In genomic region chr20:23048283-23049200, GRCh38 we compare ENCODE assay signal across 1 cellular context.
TF ChIP-seq lines count a peak whose summit lies in the region.

No MANE protein-coding gene starts in this region.

TF ChIP-seq in WTC11, 78 proteins besides CTCF, POLR2A, EP300 and RAD21 (continued from another document):
- TF ChIP-seq CREM (CRISPR knock-in tag; IDR thresholded peaks at IDR 0.05) (0 out of 2 replicates have a peak, but pooled peaks have one; percentile 10), FOXP4 (CRISPR knock-in tag; IDR thresholded peaks at IDR 0.05) (0 out of 2 replicates have a peak, but pooled peaks have one; percentile 54), ELF4 (CRISPR knock-in tag; IDR thresholded peaks at IDR 0.05; ENCODE audit: low read depth) (no peak), RORB (CRISPR knock-in tag; IDR thresholded peaks at IDR 0.05) (no peak), FOXJ3 (CRISPR knock-in tag; IDR thresholded peaks at IDR 0.05; ENCODE audit: borderline replicate concordance) (no peak), AFF4 (CRISPR knock-in tag; IDR thresholded peaks at IDR 0.05; ENCODE audit: borderline replicate concordance) (no peak), KAT7 (CRISPR knock-in tag; IDR thresholded peaks at IDR 0.05; ENCODE audit: borderline replicate concordance) (peak; percentile 87; the same call in 1 of the 2 replicates), GTF2I (CRISPR knock-in tag; conservative IDR thresholded peaks at IDR 0.05) (no peak), SOX15 (CRISPR knock-in tag; IDR thresholded peaks at IDR 0.05) (no peak), ZNF317 (CRISPR knock-in tag; IDR thresholded peaks at IDR 0.05; ENCODE audit: borderline replicate concordance, low read depth) (no peak), SMAD4 (CRISPR knock-in tag; IDR thresholded peaks at IDR 0.05) (0 out of 2 replicates have a peak, but pooled peaks have one; percentile 36), FOXK1 (CRISPR knock-in tag; IDR thresholded peaks at IDR 0.05) (peak; percentile 53; the same call in 1 of the 2 replicates), ZNF121 (CRISPR knock-in tag; IDR thresholded peaks at IDR 0.05) (no peak), RELA (CRISPR knock-in tag; IDR thresholded peaks at IDR 0.05; ENCODE audit: borderline replicate concordance) (peak; percentile 75; the same call in 1 of the 2 replicates), ZNF138 (CRISPR knock-in tag; conservative IDR thresholded peaks at IDR 0.05) (peak; percentile 89), ZNF219 (CRISPR knock-in tag; IDR thresholded peaks at IDR 0.05; ENCODE audit: borderline replicate concordance) (peak; percentile 57), SP1 (CRISPR knock-in tag; conservative IDR thresholded peaks at IDR 0.05) (no peak), NR1H2 (CRISPR knock-in tag; IDR thresholded peaks at IDR 0.05) (no peak), OVOL2 (CRISPR knock-in tag; IDR thresholded peaks at IDR 0.05; ENCODE audit: borderline replicate concordance) (no peak), TCF7 (CRISPR knock-in tag; IDR thresholded peaks at IDR 0.05; ENCODE audit: low read depth) (no peak), NR2C2 (CRISPR knock-in tag; IDR thresholded peaks at IDR 0.05) (0 out of 2 replicates have a peak, but pooled peaks have one; percentile 52), TP53 (CRISPR knock-in tag; IDR thresholded peaks at IDR 0.05) (peak; percentile 83), ZNF416 (CRISPR knock-in tag; IDR thresholded peaks at IDR 0.05) (no peak), CBFB (CRISPR knock-in tag; IDR thresholded peaks at IDR 0.05; ENCODE audit: low read depth) (peak; percentile 93; the same call in 1 of the 2 replicates), ZNF232 (CRISPR knock-in tag; IDR thresholded peaks at IDR 0.05) (no peak), ZNF671 (CRISPR knock-in tag; IDR thresholded peaks at IDR 0.05) (no peak), NR3C1 (CRISPR knock-in tag; conservative IDR thresholded peaks at IDR 0.05; ENCODE audit: low read depth) (peak; percentile 94), NFYB (CRISPR knock-in tag; conservative IDR thresholded peaks at IDR 0.05; ENCODE audit: low read depth) (no peak), MYBL2 (CRISPR knock-in tag; IDR thresholded peaks at IDR 0.05) (peak; percentile 64; the same call in 1 of the 2 replicates), ETV6 (CRISPR knock-in tag; IDR thresholded peaks at IDR 0.05) (0 out of 2 replicates have a peak, but pooled peaks have one; percentile 33), ATF1 (CRISPR knock-in tag; IDR thresholded peaks at IDR 0.05) (no peak), PRRX2 (CRISPR knock-in tag; IDR thresholded peaks at IDR 0.05) (no peak), ZSCAN18 (CRISPR knock-in tag; IDR thresholded peaks at IDR 0.05) (no peak), NFATC4 (CRISPR knock-in tag; IDR thresholded peaks at IDR 0.05) (no peak)
- TF ChIP-seq, protein P1, sequence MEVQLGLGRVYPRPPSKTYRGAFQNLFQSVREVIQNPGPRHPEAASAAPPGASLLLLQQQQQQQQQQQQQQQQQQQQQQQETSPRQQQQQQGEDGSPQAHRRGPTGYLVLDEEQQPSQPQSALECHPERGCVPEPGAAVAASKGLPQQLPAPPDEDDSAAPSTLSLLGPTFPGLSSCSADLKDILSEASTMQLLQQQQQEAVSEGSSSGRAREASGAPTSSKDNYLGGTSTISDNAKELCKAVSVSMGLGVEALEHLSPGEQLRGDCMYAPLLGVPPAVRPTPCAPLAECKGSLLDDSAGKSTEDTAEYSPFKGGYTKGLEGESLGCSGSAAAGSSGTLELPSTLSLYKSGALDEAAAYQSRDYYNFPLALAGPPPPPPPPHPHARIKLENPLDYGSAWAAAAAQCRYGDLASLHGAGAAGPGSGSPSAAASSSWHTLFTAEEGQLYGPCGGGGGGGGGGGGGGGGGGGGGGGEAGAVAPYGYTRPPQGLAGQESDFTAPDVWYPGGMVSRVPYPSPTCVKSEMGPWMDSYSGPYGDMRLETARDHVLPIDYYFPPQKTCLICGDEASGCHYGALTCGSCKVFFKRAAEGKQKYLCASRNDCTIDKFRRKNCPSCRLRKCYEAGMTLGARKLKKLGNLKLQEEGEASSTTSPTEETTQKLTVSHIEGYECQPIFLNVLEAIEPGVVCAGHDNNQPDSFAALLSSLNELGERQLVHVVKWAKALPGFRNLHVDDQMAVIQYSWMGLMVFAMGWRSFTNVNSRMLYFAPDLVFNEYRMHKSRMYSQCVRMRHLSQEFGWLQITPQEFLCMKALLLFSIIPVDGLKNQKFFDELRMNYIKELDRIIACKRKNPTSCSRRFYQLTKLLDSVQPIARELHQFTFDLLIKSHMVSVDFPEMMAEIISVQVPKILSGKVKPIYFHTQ (CRISPR knock-in tag; IDR thresholded peaks at IDR 0.05): no peak
- TF ChIP-seq, protein P2, sequence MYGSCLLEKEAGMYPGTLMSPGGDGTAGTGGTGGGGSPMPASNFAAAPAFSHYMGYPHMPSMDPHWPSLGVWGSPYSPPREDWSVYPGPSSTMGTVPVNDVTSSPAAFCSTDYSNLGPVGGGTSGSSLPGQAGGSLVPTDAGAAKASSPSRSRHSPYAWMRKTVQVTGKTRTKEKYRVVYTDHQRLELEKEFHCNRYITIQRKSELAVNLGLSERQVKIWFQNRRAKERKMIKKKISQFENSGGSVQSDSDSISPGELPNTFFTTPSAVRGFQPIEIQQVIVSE (CRISPR knock-in tag; IDR thresholded peaks at IDR 0.05; ENCODE audit: borderline replicate concordance): no peak
- TF ChIP-seq, protein P3, sequence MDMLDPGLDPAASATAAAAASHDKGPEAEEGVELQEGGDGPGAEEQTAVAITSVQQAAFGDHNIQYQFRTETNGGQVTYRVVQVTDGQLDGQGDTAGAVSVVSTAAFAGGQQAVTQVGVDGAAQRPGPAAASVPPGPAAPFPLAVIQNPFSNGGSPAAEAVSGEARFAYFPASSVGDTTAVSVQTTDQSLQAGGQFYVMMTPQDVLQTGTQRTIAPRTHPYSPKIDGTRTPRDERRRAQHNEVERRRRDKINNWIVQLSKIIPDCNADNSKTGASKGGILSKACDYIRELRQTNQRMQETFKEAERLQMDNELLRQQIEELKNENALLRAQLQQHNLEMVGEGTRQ (CRISPR knock-in tag; IDR thresholded peaks at IDR 0.05): peak; percentile 36; the same call in 1 of the 2 replicates
- TF ChIP-seq, protein P4, sequence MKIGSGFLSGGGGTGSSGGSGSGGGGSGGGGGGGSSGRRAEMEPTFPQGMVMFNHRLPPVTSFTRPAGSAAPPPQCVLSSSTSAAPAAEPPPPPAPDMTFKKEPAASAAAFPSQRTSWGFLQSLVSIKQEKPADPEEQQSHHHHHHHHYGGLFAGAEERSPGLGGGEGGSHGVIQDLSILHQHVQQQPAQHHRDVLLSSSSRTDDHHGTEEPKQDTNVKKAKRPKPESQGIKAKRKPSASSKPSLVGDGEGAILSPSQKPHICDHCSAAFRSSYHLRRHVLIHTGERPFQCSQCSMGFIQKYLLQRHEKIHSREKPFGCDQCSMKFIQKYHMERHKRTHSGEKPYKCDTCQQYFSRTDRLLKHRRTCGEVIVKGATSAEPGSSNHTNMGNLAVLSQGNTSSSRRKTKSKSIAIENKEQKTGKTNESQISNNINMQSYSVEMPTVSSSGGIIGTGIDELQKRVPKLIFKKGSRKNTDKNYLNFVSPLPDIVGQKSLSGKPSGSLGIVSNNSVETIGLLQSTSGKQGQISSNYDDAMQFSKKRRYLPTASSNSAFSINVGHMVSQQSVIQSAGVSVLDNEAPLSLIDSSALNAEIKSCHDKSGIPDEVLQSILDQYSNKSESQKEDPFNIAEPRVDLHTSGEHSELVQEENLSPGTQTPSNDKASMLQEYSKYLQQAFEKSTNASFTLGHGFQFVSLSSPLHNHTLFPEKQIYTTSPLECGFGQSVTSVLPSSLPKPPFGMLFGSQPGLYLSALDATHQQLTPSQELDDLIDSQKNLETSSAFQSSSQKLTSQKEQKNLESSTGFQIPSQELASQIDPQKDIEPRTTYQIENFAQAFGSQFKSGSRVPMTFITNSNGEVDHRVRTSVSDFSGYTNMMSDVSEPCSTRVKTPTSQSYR (CRISPR knock-in tag; IDR thresholded peaks at IDR 0.05): peak; percentile 39; the same call in 1 of the 2 replicates
- TF ChIP-seq, protein P5, sequence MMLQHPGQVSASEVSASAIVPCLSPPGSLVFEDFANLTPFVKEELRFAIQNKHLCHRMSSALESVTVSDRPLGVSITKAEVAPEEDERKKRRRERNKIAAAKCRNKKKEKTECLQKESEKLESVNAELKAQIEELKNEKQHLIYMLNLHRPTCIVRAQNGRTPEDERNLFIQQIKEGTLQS (CRISPR knock-in tag; conservative IDR thresholded peaks at IDR 0.05): no peak
- TF ChIP-seq, protein P6, sequence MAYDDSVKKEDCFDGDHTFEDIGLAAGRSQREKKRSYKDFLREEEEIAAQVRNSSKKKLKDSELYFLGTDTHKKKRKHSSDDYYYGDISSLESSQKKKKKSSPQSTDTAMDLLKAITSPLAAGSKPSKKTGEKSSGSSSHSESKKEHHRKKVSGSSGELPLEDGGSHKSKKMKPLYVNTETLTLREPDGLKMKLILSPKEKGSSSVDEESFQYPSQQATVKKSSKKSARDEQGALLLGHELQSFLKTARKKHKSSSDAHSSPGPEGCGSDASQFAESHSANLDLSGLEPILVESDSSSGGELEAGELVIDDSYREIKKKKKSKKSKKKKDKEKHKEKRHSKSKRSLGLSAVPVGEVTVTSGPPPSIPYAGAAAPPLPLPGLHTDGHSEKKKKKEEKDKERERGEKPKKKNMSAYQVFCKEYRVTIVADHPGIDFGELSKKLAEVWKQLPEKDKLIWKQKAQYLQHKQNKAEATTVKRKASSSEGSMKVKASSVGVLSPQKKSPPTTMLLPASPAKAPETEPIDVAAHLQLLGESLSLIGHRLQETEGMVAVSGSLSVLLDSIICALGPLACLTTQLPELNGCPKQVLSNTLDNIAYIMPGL (CRISPR knock-in tag; IDR thresholded peaks at IDR 0.05): peak; percentile 32; the same call in 1 of the 2 replicates
- TF ChIP-seq, protein P7, sequence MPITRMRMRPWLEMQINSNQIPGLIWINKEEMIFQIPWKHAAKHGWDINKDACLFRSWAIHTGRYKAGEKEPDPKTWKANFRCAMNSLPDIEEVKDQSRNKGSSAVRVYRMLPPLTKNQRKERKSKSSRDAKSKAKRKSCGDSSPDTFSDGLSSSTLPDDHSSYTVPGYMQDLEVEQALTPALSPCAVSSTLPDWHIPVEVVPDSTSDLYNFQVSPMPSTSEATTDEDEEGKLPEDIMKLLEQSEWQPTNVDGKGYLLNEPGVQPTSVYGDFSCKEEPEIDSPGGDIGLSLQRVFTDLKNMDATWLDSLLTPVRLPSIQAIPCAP (CRISPR knock-in tag; IDR thresholded peaks at IDR 0.05): no peak
